In genomic region chr7:36765605-36766004, GRCh38 we compare ENCODE assay signal across 13 cellular contexts. TPM values are rescaled to one million over a fixed set of nuclear protein-coding genes. Genes with fewer than 3 reads are reported as not detected.
A peak's percentile ranks its signal among the peaks of the same experiment; 100 is the strongest.
DNase-seq lines count a peak whose midpoint lies in the region; ATAC-seq and TF ChIP-seq lines count a peak whose summit lies in the region.
"Had no signal": no experiment of that assay in that cellular context is flagged by ENCODE, and none has a peak within 500 bp of the region (broad histone marks: within the 10 kb centered on the region; RNA-seq: fewer than 3 reads in every experiment).

No MANE protein-coding gene starts in this region.

- H3K27me3 ChIP-seq in upper lobe of right lung, result no peaks in the 10 kb centered on the region

- no peak overlapping the region for H3K4me3 ChIP-seq in upper lobe of right lung
- H3K4me3 ChIP-seq: psoas muscle, thoracic aorta had no signal

- no peaks in the 10 kb centered on the region for H3K4me1 ChIP-seq in upper lobe of right lung
- H3K4me1 ChIP-seq: psoas muscle had no signal

- intact Hi-C loops in upper lobe of right lung (cut with DNase I), result no loop called here

- peak; percentile 72 for ATAC-seq in upper lobe of right lung
- ATAC-seq in HG02610 (IDR thresholded peaks at IDR 0.05; ENCODE audit: unreplicated experiment), result no peak
- ATAC-seq: psoas muscle had no signal

- H3K27ac ChIP-seq in upper lobe of right lung, result no peak overlapping the region
- H3K27ac ChIP-seq: psoas muscle, thoracic aorta had no signal

- no peak for TF ChIP-seq CTCF in upper lobe of right lung (IDR thresholded peaks at IDR 0.05)

- H3K9me3 ChIP-seq in upper lobe of right lung, result no peaks in the 10 kb centered on the region
- H3K9me3 ChIP-seq: psoas muscle, thoracic aorta had no signal

- DNase-seq in stimulated activated CD4-positive, alpha-beta T cell treated with anti-CD3 and anti-CD28 coated beads, Interleukin-15, amount 100 ng/mL, for 24 hours, result peak; percentile 22
- DNase-seq in stimulated activated CD4-positive, alpha-beta T cell treated with anti-CD3 and anti-CD28 coated beads, Interleukin-2, amount 100 ng/mL, for 48 hours, result no peak
- peak; percentile 8 for DNase-seq in NCI-H82 treated with DMSO at 0.1 percent for 48 hours (lab: John Stamatoyannopoulos, UW; ENCODE audit: unreplicated experiment)
- DNase-seq in iPS DF 19.7 (ENCODE audit: low read depth, low spot score), result peak; percentile 38
- no peak for DNase-seq in upper lobe of right lung
- DNase-seq in epidermal melanocyte (ENCODE audit: insufficient read length, low spot score), result no peak
- no peak for DNase-seq in NCI-H345 treated with DMSO at 0.1 percent for 48 hours (lab: John Stamatoyannopoulos, UW; ENCODE audit: unreplicated experiment)
- DNase-seq: anterior cingulate cortex, NCI-H446 treated with DMSO at 0.1 percent for 48 hours, psoas muscle, SW 1271 had no signal

- no peaks in the 10 kb centered on the region for H3K36me3 ChIP-seq in upper lobe of right lung
- H3K36me3 ChIP-seq: thoracic aorta had no signal

RNA-seq across cellular contexts. Expression of gene AOAH, which starts 41.3 kb away (rescaled TPM):
- total RNA-seq in upper lobe of right lung, result 20.8 TPM

Comparison
In these comparisons a context has a peak if more than half of its experiments do, and no peak if none do; other contexts are left out.
1. DNase-seq: peak in stimulated activated CD4-positive, alpha-beta T cell treated with anti-CD3 and anti-CD28 coated beads, Interleukin-15, amount 100 ng/mL, for 24 hours (single experiment), NCI-H82 treated with DMSO at 0.1 percent for 48 hours (single experiment) and iPS DF 19.7 (single experiment); none in stimulated activated CD4-positive, alpha-beta T cell treated with anti-CD3 and anti-CD28 coated beads, Interleukin-2, amount 100 ng/mL, for 48 hours (0 of 2), upper lobe of right lung (single experiment), epidermal melanocyte (single experiment) and NCI-H345 treated with DMSO at 0.1 percent for 48 hours (single experiment).